ENCODE assay signal across 1 cellular context in the genomic region with DNA sequence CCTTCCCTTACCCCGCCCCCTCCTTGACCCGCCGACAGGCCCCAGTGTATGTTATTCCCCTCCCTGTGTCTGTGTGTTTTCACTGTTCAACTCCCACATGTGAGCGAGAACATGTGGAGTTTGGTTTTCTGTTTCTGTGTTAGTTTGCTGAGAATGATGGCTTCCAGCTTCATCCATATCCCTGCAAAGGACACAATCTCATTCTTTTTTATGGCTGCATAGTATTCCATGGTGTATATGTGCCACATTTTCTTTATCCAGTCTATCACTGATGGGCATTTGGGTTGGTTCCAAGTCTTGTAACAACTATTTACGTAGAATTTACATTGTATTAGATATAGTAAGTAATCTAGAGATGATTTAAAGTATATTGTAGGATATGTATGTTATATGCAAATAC.
TF ChIP-seq lines count a peak whose summit lies in the region.

No MANE protein-coding gene starts in this region.

TF ChIP-seq in HEK293, 187 proteins besides CTCF, POLR2A, EP300 and RAD21:
- TF ChIP-seq, protein P1, sequence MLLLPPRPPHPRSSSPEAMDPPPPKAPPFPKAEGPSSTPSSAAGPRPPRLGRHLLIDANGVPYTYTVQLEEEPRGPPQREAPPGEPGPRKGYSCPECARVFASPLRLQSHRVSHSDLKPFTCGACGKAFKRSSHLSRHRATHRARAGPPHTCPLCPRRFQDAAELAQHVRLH (tag by site-specific recombination; IDR thresholded peaks at IDR 0.05), result peak; percentile 66
- TF ChIP-seq ZNF146 (tag by site-specific recombination; IDR thresholded peaks at IDR 0.05), result peak; percentile 99
- TF ChIP-seq, protein P2, sequence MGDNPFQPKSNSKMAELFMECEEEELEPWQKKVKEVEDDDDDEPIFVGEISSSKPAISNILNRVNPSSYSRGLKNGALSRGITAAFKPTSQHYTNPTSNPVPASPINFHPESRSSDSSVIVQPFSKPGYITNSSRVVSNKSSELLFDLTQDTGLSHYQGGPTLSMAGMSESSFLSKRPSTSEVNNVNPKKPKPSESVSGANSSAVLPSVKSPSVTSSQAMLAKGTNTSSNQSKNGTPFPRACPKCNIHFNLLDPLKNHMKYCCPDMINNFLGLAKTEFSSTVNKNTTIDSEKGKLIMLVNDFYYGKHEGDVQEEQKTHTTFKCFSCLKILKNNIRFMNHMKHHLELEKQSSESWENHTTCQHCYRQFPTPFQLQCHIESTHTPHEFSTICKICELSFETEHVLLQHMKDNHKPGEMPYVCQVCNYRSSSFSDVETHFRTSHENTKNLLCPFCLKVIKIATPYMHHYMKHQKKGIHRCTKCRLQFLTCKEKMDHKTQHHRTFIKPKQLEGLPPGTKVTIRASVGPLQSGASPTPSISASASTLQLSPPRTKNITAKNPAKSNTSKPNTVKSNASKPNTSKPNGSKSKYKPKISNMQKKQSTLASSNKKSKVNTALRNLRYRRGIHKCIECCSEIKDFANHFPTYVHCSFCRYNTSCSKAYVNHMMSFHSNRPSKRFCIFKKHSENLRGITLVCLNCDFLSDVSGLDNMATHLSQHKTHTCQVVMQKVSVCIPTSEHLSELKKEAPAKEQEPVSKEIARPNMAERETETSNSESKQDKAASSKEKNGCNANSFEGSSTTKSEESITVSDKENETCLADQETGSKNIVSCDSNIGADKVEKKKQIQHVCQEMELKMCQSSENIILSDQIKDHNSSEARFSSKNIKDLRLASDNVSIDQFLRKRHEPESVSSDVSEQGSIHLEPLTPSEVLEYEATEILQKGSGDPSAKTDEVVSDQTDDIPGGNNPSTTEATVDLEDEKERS (tag by site-specific recombination; IDR thresholded peaks at IDR 0.05), result 0 out of 2 replicates have a peak, but pooled peaks have one; percentile 37
TF ChIP-seq in HEK293: peak in this region for 3; not testable (repeated sequence) for 184.
